Comparison of ENCODE assay signal across 10 cellular contexts in the genomic region with DNA sequence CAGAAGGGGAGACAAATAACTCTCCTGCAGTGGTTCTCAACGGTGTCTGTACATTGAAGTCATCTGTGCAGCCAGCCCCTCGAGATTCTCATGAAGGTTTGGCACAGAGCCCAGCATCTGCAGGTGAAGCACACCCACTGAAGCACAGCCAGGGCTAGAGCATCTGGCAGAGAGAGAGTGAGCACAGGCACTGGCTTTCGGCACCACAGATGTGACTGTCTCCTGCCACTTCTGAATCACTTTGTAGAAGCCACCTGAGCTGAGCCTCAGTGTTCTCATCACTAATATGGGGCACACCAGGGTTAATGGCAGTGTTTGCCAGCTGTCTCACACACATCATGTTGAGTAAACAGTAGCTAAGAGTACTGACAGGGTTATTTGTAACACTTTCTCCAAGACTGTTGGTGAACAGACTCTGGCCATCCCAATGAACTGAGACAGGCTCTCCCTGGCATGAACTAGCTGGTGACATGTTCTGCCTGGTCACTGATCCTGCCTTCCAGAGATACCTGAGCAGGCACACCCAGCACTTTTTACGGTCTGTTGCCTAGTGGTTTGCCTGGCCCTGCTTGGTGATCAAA. TPM values are rescaled to one million over a fixed set of nuclear protein-coding genes. Genes with fewer than 3 reads are reported as not detected.
DNase-seq lines count a peak whose midpoint lies in the region; ATAC-seq lines count a peak whose summit lies in the region.
"Had no signal": no experiment of that assay in that cellular context is flagged by ENCODE, and none has a peak within 500 bp of the region (broad histone marks: within the 10 kb centered on the region; RNA-seq: fewer than 3 reads in every experiment).

No MANE protein-coding gene starts in this region.

- ATAC-seq in HG03342 (IDR thresholded peaks at IDR 0.05; ENCODE audit: unreplicated experiment) (peak; percentile 65), T-cell (replicated peaks in 1 of 4) (peak; percentile 73 to 84 (median 79))

- peaks cover 37% of the 10 kb centered on the region for H3K36me3 ChIP-seq in thymus (ENCODE audit: control insufficient read depth, insufficient read depth)

- no peak overlapping the region for H3K4me3 ChIP-seq in thymus (ENCODE audit: low read length)

- H3K4me3 Mint-ChIP-seq in T-cell, result peak overlapping the region in 1 of 3 donors; percentile 56

- H3K27ac ChIP-seq in thymus (ENCODE audit: low read depth), result peak overlapping the region; percentile 80
- H3K27ac ChIP-seq: 22Rv1 had no signal

- POLR2A ChIA-PET in T-cell (lab: Charles Lee), result interaction anchor here in 1 of 2 donors (0.6 kb wide), 1 partner anchor 164 kb away, joined by 3 read pairs; no protein-coding TSS in a partner anchor

- CTCF ChIA-PET in T-cell (lab: Charles Lee), result no interaction called here

- no peaks in the 10 kb centered on the region for H3K9me3 ChIP-seq in thymus (ENCODE audit: control insufficient read depth)

- H3K4me1 ChIP-seq in thymus (ENCODE audit: control insufficient read depth, insufficient read depth, low read length), result peaks cover 29% of the 10 kb centered on the region

- no peaks in the 10 kb centered on the region for H3K9me3 Mint-ChIP-seq in T-cell

- H3K27me3 Mint-ChIP-seq in T-cell, result no peaks in the 10 kb centered on the region

- peak overlapping the region; percentile 86 to 88 for H3K27ac Mint-ChIP-seq in T-cell

- H3K27me3 ChIP-seq in thymus (ENCODE audit: control insufficient read depth, insufficient read depth), result no peaks in the 10 kb centered on the region

- peaks cover 25% of the 10 kb centered on the region for H3K36me3 Mint-ChIP-seq in T-cell

- 26% methylated on average over 4 of the region's 4 CpGs for WGBS in thymus

- peaks cover 50 to 65% (median 61%) of the 10 kb centered on the region in 3 donors for H3K4me1 Mint-ChIP-seq in T-cell

- DNase-seq in NCI-H1436 (lab: John Stamatoyannopoulos, UW), result peak; percentile 73
- no peak for DNase-seq in NCI-H1436 treated with DMSO at 0.1 percent for 48 hours (lab: John Stamatoyannopoulos, UW)
- peak in 30 of 34 experiments; percentile 23 to 80 (median 46) for DNase-seq in T-cell
- DNase-seq in germinal center (ENCODE audit: low spot score), result peak; percentile 80
- DNase-seq in T-helper 9 cell, result no peak
- no peak for DNase-seq in NOMO-1 (lab: John Stamatoyannopoulos, UW; ENCODE audit: unreplicated experiment in 2 of 2)

RNA-seq across cellular contexts. Expression of gene HSPB9, which starts 10.9 kb away (rescaled TPM):
- under 1 TPM in 2 of 5 donors, not detected in 3; 0.13 to 0.18 TPM for total RNA-seq in T-cell
- polyA plus RNA-seq in thymus, result 0.23 TPM
- total RNA-seq: T-helper 2 cell treated with Interferon-gamma antibody and Interleukin-4, amounts not matched to agents 100 ng/mL and 5 ng/mL, for 36 hours had no signal

RNA-seq across cellular contexts. Expression of gene KAT2A, which starts 12.4 kb away (rescaled TPM):
- total RNA-seq in T-cell, result 10 to 100 TPM; 41.1 to 75.5 (median 61.1) TPM
- polyA plus RNA-seq in thymus, result 103 TPM

RNA-seq across cellular contexts. Expression of gene DHX58, which starts 21.0 kb away (rescaled TPM):
- total RNA-seq in T-cell, result 10 to 100 TPM; 38.2 to 63.0 (median 41.7) TPM
- polyA plus RNA-seq in thymus, result 42.1 TPM

RNA-seq across cellular contexts. Expression of gene RAB5C, which starts 21.2 kb away (rescaled TPM):
- 10 to 100 TPM; 72.3 to 85.9 (median 79.3) TPM for total RNA-seq in T-cell
- 83.0 TPM for polyA plus RNA-seq in thymus

RNA-seq across cellular contexts. Expression of gene ZNF385C, which starts 35.3 kb away (rescaled TPM):
- 1 to 10 TPM in 1 of 5 donors, under 1 TPM in 4; 0.16 to 1.0 (median 0.46) TPM for total RNA-seq in T-cell
- polyA plus RNA-seq in thymus, result 1.1 TPM
- total RNA-seq: T-helper 2 cell treated with Interferon-gamma antibody and Interleukin-4, amounts not matched to agents 100 ng/mL and 5 ng/mL, for 36 hours had no signal

Comparison
In these comparisons a context has a peak if more than half of its experiments do, and no peak if none do; other contexts are left out.
1. DNase-seq: peak in NCI-H1436 (single experiment), T-cell (30 of 34) and germinal center (single experiment); none in NCI-H1436 treated with DMSO at 0.1 percent for 48 hours (single experiment), T-helper 9 cell (single experiment) and NOMO-1 (0 of 2).